12 cellular contexts compared by ENCODE assay signal in the genomic region with DNA sequence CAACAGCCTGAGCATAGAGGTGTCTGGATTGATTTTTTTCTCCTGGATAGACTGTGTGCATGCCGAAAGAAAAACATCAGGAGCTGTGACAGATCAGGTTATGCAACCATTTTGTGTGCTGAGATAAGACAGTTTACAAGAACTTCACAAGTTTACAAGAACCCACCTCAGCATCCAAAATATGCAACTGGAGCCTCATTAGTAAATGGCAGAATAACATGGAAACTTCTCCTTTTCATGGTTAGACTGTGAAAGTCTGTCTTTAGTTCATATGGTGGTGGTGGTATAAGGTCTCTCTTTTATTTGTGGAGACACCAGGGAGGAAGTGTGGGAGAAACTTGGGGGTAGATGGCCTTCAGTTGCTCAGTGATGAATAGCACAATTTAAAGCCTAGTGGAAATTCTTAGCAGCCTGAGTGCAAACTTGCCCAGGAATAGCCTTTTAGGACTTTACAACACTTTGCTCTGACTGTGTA. TPM values are rescaled to one million over a fixed set of nuclear protein-coding genes. Genes with fewer than 3 reads are reported as not detected.
DNase-seq lines count a peak whose midpoint lies in the region; ATAC-seq and TF ChIP-seq lines count a peak whose summit lies in the region.
"Had no signal": no experiment of that assay in that cellular context is flagged by ENCODE, and none has a peak within 500 bp of the region (broad histone marks: within the 10 kb centered on the region; RNA-seq: fewer than 3 reads in every experiment).

No MANE protein-coding gene starts in this region.

- 34% methylated on average over 1 of the region's 1 CpG for WGBS in smooth muscle cell (ENCODE audit: low lambda C conversion rate)

- H3K27me3 ChIP-seq in smooth muscle cell (ENCODE audit: low read depth) = no peaks in the 10 kb centered on the region

- H3K4me3 ChIP-seq in HEK293 (ENCODE audit: low read depth, low read length) = no peak overlapping the region
- no peak overlapping the region for H3K4me3 ChIP-seq in fibroblast of pulmonary artery (replicated peaks; ENCODE audit: low read depth, low read length)
- no peak overlapping the region for H3K4me3 ChIP-seq in smooth muscle cell
- H3K4me3 ChIP-seq: lung, skin epidermis had no signal

- no peak for ATAC-seq in HG02571 (IDR thresholded peaks at IDR 0.05; ENCODE audit: unreplicated experiment)

- no peaks in the 10 kb centered on the region for H3K36me3 ChIP-seq in HEK293 (ENCODE audit: control insufficient read depth in 2 of 2, insufficient read depth in 1 of 2, low read length in 2 of 2)
- no peaks in the 10 kb centered on the region for H3K36me3 ChIP-seq in smooth muscle cell (ENCODE audit: low read depth)

- peaks cover 9% of the 10 kb centered on the region for H4K20me1 ChIP-seq in smooth muscle cell (ENCODE audit: low read depth)

- H3K4me1 ChIP-seq in HEK293 (ENCODE audit: control insufficient read depth, insufficient read depth, low read length) = peaks cover 24% of the 10 kb centered on the region
- peaks cover 40% of the 10 kb centered on the region for H3K4me1 ChIP-seq in smooth muscle cell (ENCODE audit: low read depth)

- TF ChIP-seq CTCF in HEK293 (tag by site-specific recombination; IDR thresholded peaks at IDR 0.05) = no peak
- TF ChIP-seq CTCF in fibroblast of pulmonary artery (IDR thresholded peaks at IDR 0.05; ENCODE audit: low read length, missing control alignments) = no peak
- no peak for TF ChIP-seq CTCF in smooth muscle cell (IDR thresholded peaks at IDR 0.05; ENCODE audit: borderline replicate concordance, insufficient read depth, poor library complexity, severe bottlenecking)

- DNase-seq in RPMI7951 (ENCODE audit: low read depth) (peak; percentile 14), fibroblast of pulmonary artery (ENCODE audit: low read depth) (peak; percentile 50), smooth muscle cell (lab: John Stamatoyannopoulos, UW; ENCODE audit: unreplicated experiment) (no peak), NCI-H1694 (lab: John Stamatoyannopoulos, UW) (no peak), dedifferentiated amniotic fluid mesenchymal stem cell (ENCODE audit: extremely low spot score) (no peak)
- DNase-seq: activated CD8-positive, alpha-beta memory T cell treated with anti-CD3 and anti-CD28 coated beads, Interleukin-2, amount 50 U/mL, for 4 hours; DMS153; NCI-H446 had no signal

- CTCF ChIA-PET in HEK293 (lab: Yijun Ruan, JAX) = no interaction called here

- no peak overlapping the region for H3K27ac ChIP-seq in HEK293 (ENCODE audit: extremely low read depth, low read depth, low read length)
- H3K27ac ChIP-seq in smooth muscle cell (ENCODE audit: low read depth) = peak overlapping the region; percentile 4

- POLR2A ChIA-PET in HEK293 (lab: Yijun Ruan, JAX) = no interaction called here

- no peaks in the 10 kb centered on the region for H3K79me2 ChIP-seq in smooth muscle cell (ENCODE audit: low read depth)

- H3K9me3 ChIP-seq in HEK293 (ENCODE audit: control insufficient read depth, insufficient read depth, low read depth, low read length) (no peaks in the 10 kb centered on the region), smooth muscle cell (replicated peaks; ENCODE audit: low read depth) (no peaks in the 10 kb centered on the region)

- no peak overlapping the region for H2AFZ ChIP-seq in smooth muscle cell (ENCODE audit: low read depth)

- peaks cover 19% of the 10 kb centered on the region for H3F3A ChIP-seq in smooth muscle cell (ENCODE audit: low read depth)

- H3K9ac ChIP-seq in smooth muscle cell (ENCODE audit: low read depth) = no peak overlapping the region

- H3K4me2 ChIP-seq in smooth muscle cell = no peak overlapping the region

TF ChIP-seq in HEK293, 187 proteins besides CTCF, POLR2A, EP300 and RAD21:
- TF ChIP-seq FEZF1 (tag by site-specific recombination; IDR thresholded peaks at IDR 0.05) (peak; percentile 58; the same call in 1 of the 2 replicates), ZNF837 (tag by site-specific recombination; IDR thresholded peaks at IDR 0.05) (no peak), YY2 (tag by site-specific recombination; IDR thresholded peaks at IDR 0.05) (no peak), ZFP69B (tag by site-specific recombination; IDR thresholded peaks at IDR 0.05) (no peak), ZNF341 (tag by site-specific recombination; IDR thresholded peaks at IDR 0.05; ENCODE audit: low read depth) (no peak), ZNF549 (tag by site-specific recombination; IDR thresholded peaks at IDR 0.05) (no peak), ZNF514 (tag by site-specific recombination; IDR thresholded peaks at IDR 0.05) (no peak), ZNF23 (tag by site-specific recombination; IDR thresholded peaks at IDR 0.05; ENCODE audit: borderline replicate concordance) (no peak), ZFP41 (tag by site-specific recombination; IDR thresholded peaks at IDR 0.05; ENCODE audit: borderline replicate concordance) (no peak), ZBTB17 (tag by site-specific recombination; IDR thresholded peaks at IDR 0.05) (peak; percentile 57), ZNF132 (tag by site-specific recombination; IDR thresholded peaks at IDR 0.05; ENCODE audit: borderline replicate concordance) (no peak), ZNF10 (tag by site-specific recombination; IDR thresholded peaks at IDR 0.05) (no peak), ZNF792 (tag by site-specific recombination; IDR thresholded peaks at IDR 0.05) (no peak), ZIC2 (tag by site-specific recombination; IDR thresholded peaks at IDR 0.05) (no peak)

RNA-seq across cellular contexts. Expression of gene ZNF609, which starts 3.7 kb away (rescaled TPM):
- total RNA-seq in RPMI7951 (2014; rRNA removed; shearing (Covaris generic)) = 10.6 and 12.1 TPM in 2 replicates
- total RNA-seq in smooth muscle cell = 15.6 and 15.9 TPM in 2 replicates
- 9.9 and 10.7 TPM in 2 replicates for polyA plus RNA-seq in smooth muscle cell

Comparison
In these comparisons a context has a peak if more than half of its experiments do, and no peak if none do; other contexts are left out.
1. DNase-seq: peak in RPMI7951 (single experiment) and fibroblast of pulmonary artery (single experiment); none in smooth muscle cell (single experiment), NCI-H1694 (single experiment) and dedifferentiated amniotic fluid mesenchymal stem cell (single experiment).